1 cellular context compared by ENCODE assay signal in the genomic region with DNA sequence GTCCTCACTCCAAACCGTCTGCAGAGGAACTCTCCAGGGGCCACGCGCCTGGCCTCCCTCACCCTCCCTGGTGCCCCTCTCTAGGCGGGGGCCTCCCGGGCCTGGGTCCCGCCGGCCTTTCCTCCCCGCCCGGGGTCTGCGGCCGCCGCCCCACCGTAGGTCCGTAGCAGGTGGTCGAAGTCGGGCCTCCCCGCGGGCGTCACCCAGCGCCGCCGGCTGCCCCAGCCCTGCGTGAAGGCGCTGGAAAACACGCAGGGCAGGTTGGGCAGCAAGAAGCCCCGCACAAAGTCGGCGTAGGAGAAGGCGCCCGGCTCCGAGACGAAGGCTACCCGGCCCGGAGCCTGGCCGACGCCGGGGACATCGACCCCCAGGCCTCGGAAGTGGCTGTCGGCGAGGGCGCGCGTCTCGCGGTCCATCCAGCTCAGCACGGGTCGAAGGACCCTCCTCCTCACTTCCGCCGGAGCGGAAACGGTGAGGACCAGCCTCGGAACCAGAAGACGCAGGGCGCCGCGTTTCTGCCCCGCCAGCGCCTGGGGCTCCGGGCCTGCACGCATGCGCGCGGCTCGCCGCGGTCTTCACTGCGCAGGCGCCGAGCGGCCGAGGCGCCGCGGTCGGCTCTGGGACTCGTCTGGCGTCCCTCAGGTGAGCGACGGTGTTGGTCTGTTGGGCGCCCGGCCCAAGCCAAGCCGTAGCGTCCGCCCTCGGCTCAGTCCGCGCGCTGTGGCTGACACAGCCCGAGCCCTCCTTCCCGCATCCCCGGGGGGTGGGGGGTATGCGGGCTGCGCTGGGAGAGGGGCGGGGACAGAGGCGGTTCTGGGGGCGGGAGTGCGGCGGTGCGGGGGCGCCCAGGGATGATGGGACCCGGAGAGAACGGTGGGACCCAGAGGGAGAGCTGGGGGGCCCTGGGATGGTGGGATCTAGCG.
TF ChIP-seq lines count a peak whose summit lies in the region.

A gene with protein sequence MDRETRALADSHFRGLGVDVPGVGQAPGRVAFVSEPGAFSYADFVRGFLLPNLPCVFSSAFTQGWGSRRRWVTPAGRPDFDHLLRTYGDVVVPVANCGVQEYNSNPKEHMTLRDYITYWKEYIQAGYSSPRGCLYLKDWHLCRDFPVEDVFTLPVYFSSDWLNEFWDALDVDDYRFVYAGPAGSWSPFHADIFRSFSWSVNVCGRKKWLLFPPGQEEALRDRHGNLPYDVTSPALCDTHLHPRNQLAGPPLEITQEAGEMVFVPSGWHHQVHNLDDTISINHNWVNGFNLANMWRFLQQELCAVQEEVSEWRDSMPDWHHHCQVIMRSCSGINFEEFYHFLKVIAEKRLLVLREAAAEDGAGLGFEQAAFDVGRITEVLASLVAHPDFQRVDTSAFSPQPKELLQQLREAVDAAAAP (minus strand): TSS at position 445 of the 923 bp plus-strand sequence. CDS start 29 bp downstream, at position 416.
A gene with protein sequence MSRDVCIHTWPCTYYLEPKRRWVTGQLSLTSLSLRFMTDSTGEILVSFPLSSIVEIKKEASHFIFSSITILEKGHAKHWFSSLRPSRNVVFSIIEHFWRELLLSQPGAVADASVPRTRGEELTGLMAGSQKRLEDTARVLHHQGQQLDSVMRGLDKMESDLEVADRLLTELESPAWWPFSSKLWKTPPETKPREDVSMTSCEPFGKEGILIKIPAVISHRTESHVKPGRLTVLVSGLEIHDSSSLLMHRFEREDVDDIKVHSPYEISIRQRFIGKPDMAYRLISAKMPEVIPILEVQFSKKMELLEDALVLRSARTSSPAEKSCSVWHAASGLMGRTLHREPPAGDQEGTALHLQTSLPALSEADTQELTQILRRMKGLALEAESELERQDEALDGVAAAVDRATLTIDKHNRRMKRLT (plus strand): TSS at position 578 of the 923 bp plus-strand sequence. CDS start 12,302 bp downstream, outside the sequence.

TF ChIP-seq in K562, 482 proteins besides CTCF, POLR2A, EP300 and RAD21 (continued from another document and continues in another):
- TF ChIP-seq, protein P1, sequence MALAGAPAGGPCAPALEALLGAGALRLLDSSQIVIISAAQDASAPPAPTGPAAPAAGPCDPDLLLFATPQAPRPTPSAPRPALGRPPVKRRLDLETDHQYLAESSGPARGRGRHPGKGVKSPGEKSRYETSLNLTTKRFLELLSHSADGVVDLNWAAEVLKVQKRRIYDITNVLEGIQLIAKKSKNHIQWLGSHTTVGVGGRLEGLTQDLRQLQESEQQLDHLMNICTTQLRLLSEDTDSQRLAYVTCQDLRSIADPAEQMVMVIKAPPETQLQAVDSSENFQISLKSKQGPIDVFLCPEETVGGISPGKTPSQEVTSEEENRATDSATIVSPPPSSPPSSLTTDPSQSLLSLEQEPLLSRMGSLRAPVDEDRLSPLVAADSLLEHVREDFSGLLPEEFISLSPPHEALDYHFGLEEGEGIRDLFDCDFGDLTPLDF (CRISPR knock-in tag; IDR thresholded peaks at IDR 0.05): peak; percentile 50; the same call in 1 of the 2 replicates
- TF ChIP-seq ZNF174 (CRISPR knock-in tag; IDR thresholded peaks at IDR 0.05): no peak
- TF ChIP-seq, protein P2, sequence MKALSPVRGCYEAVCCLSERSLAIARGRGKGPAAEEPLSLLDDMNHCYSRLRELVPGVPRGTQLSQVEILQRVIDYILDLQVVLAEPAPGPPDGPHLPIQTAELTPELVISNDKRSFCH (CRISPR knock-in tag; IDR thresholded peaks at IDR 0.05): no peak
- TF ChIP-seq, protein P2 (tag; IDR thresholded peaks at IDR 0.05): peak; percentile 86
- no peak for TF ChIP-seq ZNF668 (CRISPR knock-in tag; IDR thresholded peaks at IDR 0.05)
- peak; percentile 93 for TF ChIP-seq ZBTB7A (IDR thresholded peaks at IDR 0.05; ENCODE audit: borderline replicate concordance, control insufficient read depth, low read depth, low read length)
- TF ChIP-seq, protein P3, sequence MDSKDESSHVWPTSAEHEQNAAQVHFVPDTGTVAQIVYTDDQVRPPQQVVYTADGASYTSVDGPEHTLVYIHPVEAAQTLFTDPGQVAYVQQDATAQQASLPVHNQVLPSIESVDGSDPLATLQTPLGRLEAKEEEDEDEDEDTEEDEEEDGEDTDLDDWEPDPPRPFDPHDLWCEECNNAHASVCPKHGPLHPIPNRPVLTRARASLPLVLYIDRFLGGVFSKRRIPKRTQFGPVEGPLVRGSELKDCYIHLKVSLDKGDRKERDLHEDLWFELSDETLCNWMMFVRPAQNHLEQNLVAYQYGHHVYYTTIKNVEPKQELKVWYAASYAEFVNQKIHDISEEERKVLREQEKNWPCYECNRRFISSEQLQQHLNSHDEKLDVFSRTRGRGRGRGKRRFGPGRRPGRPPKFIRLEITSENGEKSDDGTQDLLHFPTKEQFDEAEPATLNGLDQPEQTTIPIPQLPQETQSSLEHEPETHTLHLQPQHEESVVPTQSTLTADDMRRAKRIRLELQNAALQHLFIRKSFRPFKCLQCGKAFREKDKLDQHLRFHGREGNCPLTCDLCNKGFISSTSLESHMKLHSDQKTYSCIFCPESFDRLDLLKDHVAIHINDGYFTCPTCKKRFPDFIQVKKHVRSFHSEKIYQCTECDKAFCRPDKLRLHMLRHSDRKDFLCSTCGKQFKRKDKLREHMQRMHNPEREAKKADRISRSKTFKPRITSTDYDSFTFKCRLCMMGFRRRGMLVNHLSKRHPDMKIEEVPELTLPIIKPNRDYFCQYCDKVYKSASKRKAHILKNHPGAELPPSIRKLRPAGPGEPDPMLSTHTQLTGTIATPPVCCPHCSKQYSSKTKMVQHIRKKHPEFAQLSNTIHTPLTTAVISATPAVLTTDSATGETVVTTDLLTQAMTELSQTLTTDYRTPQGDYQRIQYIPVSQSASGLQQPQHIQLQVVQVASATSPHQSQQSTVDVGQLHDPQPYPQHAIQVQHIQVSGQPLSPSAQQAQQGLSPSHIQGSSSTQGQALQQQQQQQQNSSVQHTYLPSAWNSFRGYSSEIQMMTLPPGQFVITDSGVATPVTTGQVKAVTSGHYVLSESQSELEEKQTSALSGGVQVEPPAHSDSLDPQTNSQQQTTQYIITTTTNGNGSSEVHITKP (IDR thresholded peaks at IDR 0.05; ENCODE audit: partially characterized antibody): no peak
- peak; percentile 82 for TF ChIP-seq MBD2 (IDR thresholded peaks at IDR 0.05; ENCODE audit: borderline replicate concordance, low read depth)
- TF ChIP-seq SAFB2 (IDR thresholded peaks at IDR 0.05; ENCODE audit: borderline replicate concordance, low read depth, low read length, severe bottlenecking): no peak
- no peak for TF ChIP-seq SLC30A9 (CRISPR knock-in tag; IDR thresholded peaks at IDR 0.05)
- TF ChIP-seq FIP1L1 (IDR thresholded peaks at IDR 0.05; ENCODE audit: low read depth, low read length, poor library complexity, severe bottlenecking): peak; percentile 95
- TF ChIP-seq U2AF1 (optimal IDR thresholded peaks at IDR 0.05; ENCODE audit: low read depth, low read length): peak; percentile 18
- TF ChIP-seq, protein P4, sequence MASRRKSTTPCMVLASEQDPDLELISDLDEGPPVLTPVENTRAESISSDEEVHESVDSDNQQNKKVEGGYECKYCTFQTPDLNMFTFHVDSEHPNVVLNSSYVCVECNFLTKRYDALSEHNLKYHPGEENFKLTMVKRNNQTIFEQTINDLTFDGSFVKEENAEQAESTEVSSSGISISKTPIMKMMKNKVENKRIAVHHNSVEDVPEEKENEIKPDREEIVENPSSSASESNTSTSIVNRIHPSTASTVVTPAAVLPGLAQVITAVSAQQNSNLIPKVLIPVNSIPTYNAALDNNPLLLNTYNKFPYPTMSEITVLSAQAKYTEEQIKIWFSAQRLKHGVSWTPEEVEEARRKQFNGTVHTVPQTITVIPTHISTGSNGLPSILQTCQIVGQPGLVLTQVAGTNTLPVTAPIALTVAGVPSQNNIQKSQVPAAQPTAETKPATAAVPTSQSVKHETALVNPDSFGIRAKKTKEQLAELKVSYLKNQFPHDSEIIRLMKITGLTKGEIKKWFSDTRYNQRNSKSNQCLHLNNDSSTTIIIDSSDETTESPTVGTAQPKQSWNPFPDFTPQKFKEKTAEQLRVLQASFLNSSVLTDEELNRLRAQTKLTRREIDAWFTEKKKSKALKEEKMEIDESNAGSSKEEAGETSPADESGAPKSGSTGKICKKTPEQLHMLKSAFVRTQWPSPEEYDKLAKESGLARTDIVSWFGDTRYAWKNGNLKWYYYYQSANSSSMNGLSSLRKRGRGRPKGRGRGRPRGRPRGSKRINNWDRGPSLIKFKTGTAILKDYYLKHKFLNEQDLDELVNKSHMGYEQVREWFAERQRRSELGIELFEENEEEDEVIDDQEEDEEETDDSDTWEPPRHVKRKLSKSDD (conservative IDR thresholded peaks at IDR 0.05; ENCODE audit: low read length): 0 out of 2 replicates have a peak, but pooled peaks have one; percentile 54
- TF ChIP-seq, protein P5, sequence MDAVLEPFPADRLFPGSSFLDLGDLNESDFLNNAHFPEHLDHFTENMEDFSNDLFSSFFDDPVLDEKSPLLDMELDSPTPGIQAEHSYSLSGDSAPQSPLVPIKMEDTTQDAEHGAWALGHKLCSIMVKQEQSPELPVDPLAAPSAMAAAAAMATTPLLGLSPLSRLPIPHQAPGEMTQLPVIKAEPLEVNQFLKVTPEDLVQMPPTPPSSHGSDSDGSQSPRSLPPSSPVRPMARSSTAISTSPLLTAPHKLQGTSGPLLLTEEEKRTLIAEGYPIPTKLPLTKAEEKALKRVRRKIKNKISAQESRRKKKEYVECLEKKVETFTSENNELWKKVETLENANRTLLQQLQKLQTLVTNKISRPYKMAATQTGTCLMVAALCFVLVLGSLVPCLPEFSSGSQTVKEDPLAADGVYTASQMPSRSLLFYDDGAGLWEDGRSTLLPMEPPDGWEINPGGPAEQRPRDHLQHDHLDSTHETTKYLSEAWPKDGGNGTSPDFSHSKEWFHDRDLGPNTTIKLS (IDR thresholded peaks at IDR 0.05; ENCODE audit: borderline replicate concordance, low read depth): peak; percentile 89; the same call in 1 of the 2 replicates
- peak; percentile 92 for TF ChIP-seq KDM5B (IDR thresholded peaks at IDR 0.05; ENCODE audit: insufficient replicate concordance, low read depth, low read length)
- TF ChIP-seq CBX1 (IDR thresholded peaks at IDR 0.05; ENCODE audit: low read depth): 0 out of 2 replicates have a peak, but pooled peaks have one; percentile 42
- peak in 2 of 3 experiments; percentile 73 to 79 for TF ChIP-seq YY1 (IDR thresholded peaks at IDR 0.05; ENCODE audit: borderline replicate concordance in 1 of 3, control insufficient read depth in 1 of 3, extremely low read depth in 1 of 3, insufficient read depth in 3 of 3, insufficient read length in 1 of 3, insufficient replicate concordance in 2 of 3, low read depth in 1 of 3, low read length in 2 of 3)
- TF ChIP-seq TAF1 (IDR thresholded peaks at IDR 0.05; ENCODE audit: control insufficient read depth, extremely low read depth, insufficient read depth, low read length, severe bottlenecking): peak; percentile 80
- TF ChIP-seq, protein P6, sequence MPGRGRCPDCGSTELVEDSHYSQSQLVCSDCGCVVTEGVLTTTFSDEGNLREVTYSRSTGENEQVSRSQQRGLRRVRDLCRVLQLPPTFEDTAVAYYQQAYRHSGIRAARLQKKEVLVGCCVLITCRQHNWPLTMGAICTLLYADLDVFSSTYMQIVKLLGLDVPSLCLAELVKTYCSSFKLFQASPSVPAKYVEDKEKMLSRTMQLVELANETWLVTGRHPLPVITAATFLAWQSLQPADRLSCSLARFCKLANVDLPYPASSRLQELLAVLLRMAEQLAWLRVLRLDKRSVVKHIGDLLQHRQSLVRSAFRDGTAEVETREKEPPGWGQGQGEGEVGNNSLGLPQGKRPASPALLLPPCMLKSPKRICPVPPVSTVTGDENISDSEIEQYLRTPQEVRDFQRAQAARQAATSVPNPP (IDR thresholded peaks at IDR 0.05; ENCODE audit: borderline replicate concordance, insufficient read depth, insufficient read length): no peak
- TF ChIP-seq HDAC2 (IDR thresholded peaks at IDR 0.05): 0 out of 2 replicates have a peak, but pooled peaks have one; percentile 57
- peak; percentile 79 for TF ChIP-seq SETDB1 (IDR thresholded peaks at IDR 0.05; ENCODE audit: low read length)
- no peak for TF ChIP-seq NR4A1 (CRISPR knock-in tag; IDR thresholded peaks at IDR 0.05)
- peak; percentile 72 for TF ChIP-seq NR4A1 (tag; IDR thresholded peaks at IDR 0.05)
- TF ChIP-seq, protein P7, sequence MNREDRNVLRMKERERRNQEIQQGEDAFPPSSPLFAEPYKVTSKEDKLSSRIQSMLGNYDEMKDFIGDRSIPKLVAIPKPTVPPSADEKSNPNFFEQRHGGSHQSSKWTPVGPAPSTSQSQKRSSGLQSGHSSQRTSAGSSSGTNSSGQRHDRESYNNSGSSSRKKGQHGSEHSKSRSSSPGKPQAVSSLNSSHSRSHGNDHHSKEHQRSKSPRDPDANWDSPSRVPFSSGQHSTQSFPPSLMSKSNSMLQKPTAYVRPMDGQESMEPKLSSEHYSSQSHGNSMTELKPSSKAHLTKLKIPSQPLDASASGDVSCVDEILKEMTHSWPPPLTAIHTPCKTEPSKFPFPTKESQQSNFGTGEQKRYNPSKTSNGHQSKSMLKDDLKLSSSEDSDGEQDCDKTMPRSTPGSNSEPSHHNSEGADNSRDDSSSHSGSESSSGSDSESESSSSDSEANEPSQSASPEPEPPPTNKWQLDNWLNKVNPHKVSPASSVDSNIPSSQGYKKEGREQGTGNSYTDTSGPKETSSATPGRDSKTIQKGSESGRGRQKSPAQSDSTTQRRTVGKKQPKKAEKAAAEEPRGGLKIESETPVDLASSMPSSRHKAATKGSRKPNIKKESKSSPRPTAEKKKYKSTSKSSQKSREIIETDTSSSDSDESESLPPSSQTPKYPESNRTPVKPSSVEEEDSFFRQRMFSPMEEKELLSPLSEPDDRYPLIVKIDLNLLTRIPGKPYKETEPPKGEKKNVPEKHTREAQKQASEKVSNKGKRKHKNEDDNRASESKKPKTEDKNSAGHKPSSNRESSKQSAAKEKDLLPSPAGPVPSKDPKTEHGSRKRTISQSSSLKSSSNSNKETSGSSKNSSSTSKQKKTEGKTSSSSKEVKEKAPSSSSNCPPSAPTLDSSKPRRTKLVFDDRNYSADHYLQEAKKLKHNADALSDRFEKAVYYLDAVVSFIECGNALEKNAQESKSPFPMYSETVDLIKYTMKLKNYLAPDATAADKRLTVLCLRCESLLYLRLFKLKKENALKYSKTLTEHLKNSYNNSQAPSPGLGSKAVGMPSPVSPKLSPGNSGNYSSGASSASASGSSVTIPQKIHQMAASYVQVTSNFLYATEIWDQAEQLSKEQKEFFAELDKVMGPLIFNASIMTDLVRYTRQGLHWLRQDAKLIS (CRISPR knock-in tag; IDR thresholded peaks at IDR 0.05): peak; percentile 78
- TF ChIP-seq, protein P8, sequence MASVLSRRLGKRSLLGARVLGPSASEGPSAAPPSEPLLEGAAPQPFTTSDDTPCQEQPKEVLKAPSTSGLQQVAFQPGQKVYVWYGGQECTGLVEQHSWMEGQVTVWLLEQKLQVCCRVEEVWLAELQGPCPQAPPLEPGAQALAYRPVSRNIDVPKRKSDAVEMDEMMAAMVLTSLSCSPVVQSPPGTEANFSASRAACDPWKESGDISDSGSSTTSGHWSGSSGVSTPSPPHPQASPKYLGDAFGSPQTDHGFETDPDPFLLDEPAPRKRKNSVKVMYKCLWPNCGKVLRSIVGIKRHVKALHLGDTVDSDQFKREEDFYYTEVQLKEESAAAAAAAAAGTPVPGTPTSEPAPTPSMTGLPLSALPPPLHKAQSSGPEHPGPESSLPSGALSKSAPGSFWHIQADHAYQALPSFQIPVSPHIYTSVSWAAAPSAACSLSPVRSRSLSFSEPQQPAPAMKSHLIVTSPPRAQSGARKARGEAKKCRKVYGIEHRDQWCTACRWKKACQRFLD (CRISPR knock-in tag; IDR thresholded peaks at IDR 0.05): 0 out of 2 replicates have a peak, but pooled peaks have one; percentile 18
- TF ChIP-seq KDM4B (IDR thresholded peaks at IDR 0.05; ENCODE audit: borderline replicate concordance in 2 of 2, low read depth in 1 of 2): peak in 1 of 2 experiments; percentile 98; a peak in 2 of 4 replicates
- TF ChIP-seq CBX3 (IDR thresholded peaks at IDR 0.05; ENCODE audit: borderline replicate concordance in 1 of 2, low read length in 2 of 2): peak in 1 of 2 experiments; percentile 85; a peak in 2 of 3 replicates
